ENCODE assay signal across 11 cellular contexts in the genomic region with DNA sequence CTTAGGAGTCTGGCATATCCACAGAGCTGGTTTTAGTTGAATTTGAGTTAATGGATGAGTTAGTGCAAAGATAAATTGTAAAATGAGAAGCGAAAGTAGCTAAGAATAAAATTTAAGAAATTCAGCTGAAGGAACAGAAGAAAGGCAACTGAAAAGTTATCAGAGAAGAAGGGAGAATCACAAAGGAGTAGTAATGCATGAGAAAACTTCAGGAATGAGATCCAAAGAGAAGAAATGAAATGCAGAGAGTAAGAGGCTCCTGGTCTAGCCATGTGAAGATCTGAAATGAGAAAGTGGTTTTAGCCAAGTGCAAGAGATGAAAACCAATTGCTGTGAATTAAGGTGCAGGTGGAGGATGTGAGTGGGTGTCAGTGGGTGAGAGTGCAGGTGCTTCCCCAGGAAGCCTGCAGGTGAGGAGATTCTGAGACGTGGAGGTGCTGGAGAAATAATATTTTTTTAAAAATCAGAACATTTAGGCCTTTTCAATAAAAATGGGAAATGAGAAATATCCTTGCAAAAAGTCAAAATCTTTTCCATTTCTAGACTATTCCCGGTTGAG. TPM values are rescaled to one million over a fixed set of nuclear protein-coding genes. Genes with fewer than 3 reads are reported as not detected.
A peak's percentile ranks its signal among the peaks of the same experiment; 100 is the strongest.
DNase-seq lines count a peak whose midpoint lies in the region; ATAC-seq, FAIRE-seq and TF ChIP-seq lines count a peak whose summit lies in the region.
"Had no signal": no experiment of that assay in that cellular context is flagged by ENCODE, and none has a peak within 500 bp of the region (broad histone marks: within the 10 kb centered on the region; RNA-seq: fewer than 3 reads in every experiment).

No MANE protein-coding gene starts in this region.

- peaks cover 13% of the 10 kb centered on the region for H3K36me3 Mint-ChIP-seq in activated naive CD8-positive, alpha-beta T cell treated with anti-CD3 and anti-CD28 coated beads, Interleukin-2, amount 50 U/mL, for 24 hours (ENCODE audit: low read depth)
- H3K36me3 Mint-ChIP-seq in mesothelial cell of epicardium, result no peaks in the 10 kb centered on the region

- TF ChIP-seq POLR2A in right lobe of liver (IDR thresholded peaks at IDR 0.05), result no peak

- H3K4me3 Mint-ChIP-seq in activated naive CD8-positive, alpha-beta T cell treated with anti-CD3 and anti-CD28 coated beads, Interleukin-2, amount 50 U/mL, for 24 hours, result peak overlapping the region; percentile 8
- H3K4me3 Mint-ChIP-seq in mesothelial cell of epicardium, result no peak overlapping the region

- no peak overlapping the region for H3K4me3 ChIP-seq in right lobe of liver

- no peaks in the 10 kb centered on the region for H3K36me3 ChIP-seq in right lobe of liver

- 76% methylated on average over 3 of the region's 3 CpGs for WGBS in right lobe of liver (ENCODE audit: insufficient coverage, low coverage, low lambda C conversion rate, missing lambda C conversion rate)

- no peaks in the 10 kb centered on the region for H3K9me3 Mint-ChIP-seq in activated naive CD8-positive, alpha-beta T cell treated with anti-CD3 and anti-CD28 coated beads, Interleukin-2, amount 50 U/mL, for 24 hours
- H3K9me3 Mint-ChIP-seq in mesothelial cell of epicardium, result no peaks in the 10 kb centered on the region

- H3K27me3 ChIP-seq in right lobe of liver, result no peaks in the 10 kb centered on the region

- no peaks in the 10 kb centered on the region for H3K9me3 ChIP-seq in right lobe of liver

- FAIRE-seq in GM18507 (lab: Jason Lieb, UNC), result peak; percentile 94
- FAIRE-seq: endometrium had no signal

- H3K27ac ChIP-seq in right lobe of liver, result no peak overlapping the region

- H3K4me1 Mint-ChIP-seq in activated naive CD8-positive, alpha-beta T cell treated with anti-CD3 and anti-CD28 coated beads, Interleukin-2, amount 50 U/mL, for 24 hours, result peaks cover 27% of the 10 kb centered on the region
- H3K4me1 Mint-ChIP-seq in mesothelial cell of epicardium, result peaks cover 35% of the 10 kb centered on the region

- ATAC-seq in GM19397 (IDR thresholded peaks at IDR 0.05; ENCODE audit: unreplicated experiment), result peak; percentile 37
- peak; percentile 45 for ATAC-seq in HG03039 (IDR thresholded peaks at IDR 0.05; ENCODE audit: unreplicated experiment)
- no peak for ATAC-seq in activated naive CD8-positive, alpha-beta T cell treated with anti-CD3 and anti-CD28 coated beads, Interleukin-2, amount 50 U/mL, for 24 hours
- ATAC-seq in right lobe of liver, result no peak

- no peak for TF ChIP-seq CTCF in mesothelial cell of epicardium (IDR thresholded peaks at IDR 0.05; ENCODE audit: unreplicated experiment)
- TF ChIP-seq CTCF in right lobe of liver (IDR thresholded peaks at IDR 0.05), result no peak

- intact Hi-C loops in right lobe of liver (cut with DNase I), result no loop called here

- no peaks in the 10 kb centered on the region for H3K27me3 Mint-ChIP-seq in activated naive CD8-positive, alpha-beta T cell treated with anti-CD3 and anti-CD28 coated beads, Interleukin-2, amount 50 U/mL, for 24 hours
- H3K27me3 Mint-ChIP-seq in mesothelial cell of epicardium (ENCODE audit: low read depth), result no peaks in the 10 kb centered on the region

- H3K4me1 ChIP-seq in right lobe of liver, result no peaks in the 10 kb centered on the region

- no peak for DNase-seq in GM18507 (ENCODE audit: extremely low spot score, insufficient read length, low read depth)
- DNase-seq in activated naive CD8-positive, alpha-beta T cell treated with anti-CD3 and anti-CD28 coated beads, Interleukin-2, amount 50 U/mL, for 24 hours, result no peak
- no peak for DNase-seq in mesothelial cell of epicardium (ENCODE audit: low spot score in 2 of 2, unreplicated experiment in 2 of 2)
- no peak for DNase-seq in NCI-H446 (lab: John Stamatoyannopoulos, UW)
- DNase-seq in right lobe of liver, result no peak
- DNase-seq in AML-193 (lab: John Stamatoyannopoulos, UW), result no peak
- DNase-seq: DMS 273 treated with DMSO at 0.1 percent for 48 hours, NCI-H2081 had no signal

- peak overlapping the region; percentile 13 for H3K27ac Mint-ChIP-seq in activated naive CD8-positive, alpha-beta T cell treated with anti-CD3 and anti-CD28 coated beads, Interleukin-2, amount 50 U/mL, for 24 hours
- H3K27ac Mint-ChIP-seq in mesothelial cell of epicardium, result no peak overlapping the region

RNA-seq across cellular contexts. Expression of gene KBTBD8, which starts 18.5 kb away (rescaled TPM):
- total RNA-seq in mesothelial cell of epicardium (1.4 to 2.7 TPM (median 1.5 TPM) in 3 replicates), right lobe of liver (1 to 10 TPM in 4 of 6 experiments, under 1 TPM in 2; 0.50 to 2.2 (median 1.2) TPM)

Comparison
In these comparisons a context has a peak if more than half of its experiments do, and no peak if none do; other contexts are left out.
1. ATAC-seq: peak in GM19397 (single experiment) and HG03039 (single experiment); none in activated naive CD8-positive, alpha-beta T cell treated with anti-CD3 and anti-CD28 coated beads, Interleukin-2, amount 50 U/mL, for 24 hours (single experiment) and right lobe of liver (0 of 4).